21 cellular contexts compared by ENCODE assay signal in the genomic region with DNA sequence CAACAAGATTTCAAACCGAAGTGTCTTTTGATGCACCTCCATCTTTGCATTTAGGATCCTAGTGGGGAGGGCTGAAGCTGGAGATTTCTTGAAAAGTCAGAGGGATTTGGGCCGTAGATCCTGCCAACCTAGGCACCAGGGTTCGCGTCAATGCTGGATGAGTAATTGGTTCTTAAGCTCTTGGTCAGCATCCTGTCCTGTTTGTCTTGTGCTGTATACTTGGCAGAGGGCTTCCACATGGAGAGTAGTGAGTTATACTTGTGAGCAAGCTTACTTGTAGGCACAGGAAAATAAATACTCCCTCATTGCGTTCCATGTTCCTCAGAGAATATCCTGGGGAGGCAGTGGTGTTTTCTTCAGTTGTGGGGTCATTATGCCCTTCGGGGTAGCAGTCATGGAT. TPM values are rescaled to one million over a fixed set of nuclear protein-coding genes. Genes with fewer than 3 reads are reported as not detected.
DNase-seq lines count a peak whose midpoint lies in the region; ATAC-seq and TF ChIP-seq lines count a peak whose summit lies in the region.
"Had no signal": no experiment of that assay in that cellular context is flagged by ENCODE, and none has a peak within 500 bp of the region (broad histone marks: within the 10 kb centered on the region; RNA-seq: fewer than 3 reads in every experiment).

No MANE protein-coding gene starts in this region.

- POLR2A ChIA-PET in activated CD4-positive, alpha-beta T cell treated with anti-CD3 and anti-CD28 coated beads, Interleukin-2, amount 10 ng/mL, durations not matched to agents 7 days and 5 days (lab: Charles Lee), result interaction anchor here (0.6 kb wide), 1 partner anchor 56 kb away, joined by 3 read pairs; no protein-coding TSS in a partner anchor

- ATAC-seq in HG03280 (IDR thresholded peaks at IDR 0.05; ENCODE audit: unreplicated experiment), result no peak
- ATAC-seq in stimulated activated naive B cell treated with anti-CD40 and anti-IgM and Interleukin-4, amounts not matched to agents 10 μg/mL and 1 μg/mL and 100 μg/mL, for 72 hours (replicated peaks), result no peak
- ATAC-seq: activated naive CD4-positive, alpha-beta T cell treated with anti-CD3 and anti-CD28 coated beads, Interleukin-2, amount 50 U/mL, for 72 hours had no signal

- CTCF ChIA-PET in activated CD4-positive, alpha-beta T cell treated with anti-CD3 and anti-CD28 coated beads, Interleukin-2, amount 10 ng/mL, durations not matched to agents 7 days and 5 days (lab: Charles Lee), result interaction anchor here (0.6 to 3.1 kb wide), 5 partner anchors 10 to 803 kb away, joined by 3 to 11 read pairs (median 4); a partner anchor contains a TSS

- no peaks in the 10 kb centered on the region for H3K4me1 Mint-ChIP-seq in activated CD4-positive, alpha-beta T cell treated with anti-CD3 and anti-CD28 coated beads, Interleukin-2, amount 10 ng/mL, durations not matched to agents 7 days and 5 days
- no peaks in the 10 kb centered on the region for H3K4me1 Mint-ChIP-seq in CD14-positive monocyte
- no peaks in the 10 kb centered on the region for H3K4me1 Mint-ChIP-seq in stimulated activated naive B cell treated with anti-CD40 and anti-IgM and Interleukin-4, amounts not matched to agents 10 μg/mL and 1 μg/mL and 100 μg/mL, for 72 hours
- H3K4me1 Mint-ChIP-seq: central memory CD8-positive, alpha-beta T cell; immature natural killer cell; nephron had no signal

- no peak overlapping the region for H3K4me3 ChIP-seq in AG09309 (ENCODE audit: control insufficient read depth, low read depth, low read length)
- no peak overlapping the region for H3K4me3 ChIP-seq in choroid plexus epithelial cell (ENCODE audit: low read depth, low read length)

- intact Hi-C loops in CD14-positive monocyte (cut with micrococcal nuclease), result no loop called here

- peaks cover 33% of the 10 kb centered on the region for H3K27me3 Mint-ChIP-seq in activated CD4-positive, alpha-beta T cell treated with anti-CD3 and anti-CD28 coated beads, Interleukin-2, amount 10 ng/mL, durations not matched to agents 7 days and 5 days
- H3K27me3 Mint-ChIP-seq in CD14-positive monocyte (ENCODE audit: low read depth in 3 of 3), result peaks cover 4 to 7% (median 7%) of the 10 kb centered on the region in 3 donors
- H3K27me3 Mint-ChIP-seq in stimulated activated naive B cell treated with anti-CD40 and anti-IgM and Interleukin-4, amounts not matched to agents 10 μg/mL and 1 μg/mL and 100 μg/mL, for 72 hours, result peaks cover 6 to 18% of the 10 kb centered on the region in 2 donors

- H3K27ac Mint-ChIP-seq in activated CD4-positive, alpha-beta T cell treated with anti-CD3 and anti-CD28 coated beads, Interleukin-2, amount 10 ng/mL, durations not matched to agents 7 days and 5 days, result no peak overlapping the region
- H3K27ac Mint-ChIP-seq in CD14-positive monocyte, result no peak overlapping the region
- no peak overlapping the region for H3K27ac Mint-ChIP-seq in stimulated activated naive B cell treated with anti-CD40 and anti-IgM and Interleukin-4, amounts not matched to agents 10 μg/mL and 1 μg/mL and 100 μg/mL, for 72 hours
- H3K27ac Mint-ChIP-seq: activated CD4-positive, alpha-beta memory T cell treated with anti-CD3 and anti-CD28 coated beads for 36 hours; activated naive CD4-positive, alpha-beta T cell treated with anti-CD3 and anti-CD28 coated beads, Interleukin-2, amount 50 U/mL, for 72 hours; IgD-negative memory B cell; immature natural killer cell; nephron had no signal

- peak; percentile 57 for DNase-seq in AG09309 (ENCODE audit: low read depth)
- DNase-seq in M059J (ENCODE audit: low read depth), result peak; percentile 78
- DNase-seq in choroid plexus epithelial cell (ENCODE audit: low read depth), result peak; percentile 67
- peak; percentile 13 for DNase-seq in kidney glomerular epithelial cell (lab: John Stamatoyannopoulos, UW)
- no peak for DNase-seq in activated CD4-positive, alpha-beta T cell treated with anti-CD3 and anti-CD28 coated beads, Interleukin-2, amount 10 ng/mL, durations not matched to agents 7 days and 5 days
- DNase-seq in CD14-positive monocyte (ENCODE audit: low spot score), result no peak
- DNase-seq in stimulated activated naive B cell treated with anti-CD40 and anti-IgM and Interleukin-4, amounts not matched to agents 10 μg/mL and 1 μg/mL and 100 μg/mL, for 72 hours, result no peak
- DNase-seq: activated CD4-positive, alpha-beta memory T cell treated with anti-CD3 and anti-CD28 coated beads for 36 hours; activated T-cell treated with anti-CD3 and anti-CD28 coated beads, Interleukin-2, amount 50 U/mL, for 48 hours; AML-193; immature natural killer cell; mesendoderm; NCI-H1092; NCI-H2171 treated with DMSO at 0.1 percent for 48 hours; NCI-H774 had no signal

- H3K36me3 Mint-ChIP-seq in activated CD4-positive, alpha-beta T cell treated with anti-CD3 and anti-CD28 coated beads, Interleukin-2, amount 10 ng/mL, durations not matched to agents 7 days and 5 days (ENCODE audit: low read depth), result no peaks in the 10 kb centered on the region
- H3K36me3 Mint-ChIP-seq in CD14-positive monocyte, result no peaks in the 10 kb centered on the region
- no peaks in the 10 kb centered on the region for H3K36me3 Mint-ChIP-seq in stimulated activated naive B cell treated with anti-CD40 and anti-IgM and Interleukin-4, amounts not matched to agents 10 μg/mL and 1 μg/mL and 100 μg/mL, for 72 hours
- H3K36me3 Mint-ChIP-seq: activated CD4-positive, alpha-beta memory T cell treated with anti-CD3 and anti-CD28 coated beads for 36 hours; activated naive CD4-positive, alpha-beta T cell treated with anti-CD3 and anti-CD28 coated beads, Interleukin-2, amount 50 U/mL, for 72 hours; IgD-negative memory B cell; immature natural killer cell had no signal

- TF ChIP-seq CTCF in AG09309 (IDR thresholded peaks at IDR 0.05; ENCODE audit: control insufficient read depth, insufficient read depth, low read depth, low read length, missing control alignments) (no peak), choroid plexus epithelial cell (conservative IDR thresholded peaks at IDR 0.05; ENCODE audit: low read depth, low read length) (no peak), CD14-positive monocyte (IDR thresholded peaks at IDR 0.05) (no peak)

- no peaks in the 10 kb centered on the region for H3K9me3 Mint-ChIP-seq in activated CD4-positive, alpha-beta T cell treated with anti-CD3 and anti-CD28 coated beads, Interleukin-2, amount 10 ng/mL, durations not matched to agents 7 days and 5 days
- H3K9me3 Mint-ChIP-seq in CD14-positive monocyte, result peaks cover 0 to 1% (median 0%) of the 10 kb centered on the region in 7 donors
- H3K9me3 Mint-ChIP-seq in stimulated activated naive B cell treated with anti-CD40 and anti-IgM and Interleukin-4, amounts not matched to agents 10 μg/mL and 1 μg/mL and 100 μg/mL, for 72 hours, result no peaks in the 10 kb centered on the region
- H3K9me3 Mint-ChIP-seq: activated CD4-positive, alpha-beta memory T cell treated with anti-CD3 and anti-CD28 coated beads for 36 hours; activated naive CD4-positive, alpha-beta T cell treated with anti-CD3 and anti-CD28 coated beads, Interleukin-2, amount 50 U/mL, for 72 hours; central memory CD8-positive, alpha-beta T cell; IgD-negative memory B cell; immature natural killer cell; nephron had no signal

- no peak overlapping the region for H3K4me3 Mint-ChIP-seq in activated CD4-positive, alpha-beta T cell treated with anti-CD3 and anti-CD28 coated beads, Interleukin-2, amount 10 ng/mL, durations not matched to agents 7 days and 5 days
- H3K4me3 Mint-ChIP-seq in CD14-positive monocyte, result no peak overlapping the region
- H3K4me3 Mint-ChIP-seq in stimulated activated naive B cell treated with anti-CD40 and anti-IgM and Interleukin-4, amounts not matched to agents 10 μg/mL and 1 μg/mL and 100 μg/mL, for 72 hours, result no peak overlapping the region
- H3K4me3 Mint-ChIP-seq: activated CD4-positive, alpha-beta memory T cell treated with anti-CD3 and anti-CD28 coated beads for 36 hours; central memory CD8-positive, alpha-beta T cell; IgD-negative memory B cell; immature natural killer cell; nephron had no signal

RNA-seq across cellular contexts. Expression of a gene that starts 12.6 kb away (rescaled TPM):
- total RNA-seq in M059J (2014; rRNA removed; shearing (Covaris generic)), result 0.62 TPM in 1 of 2 replicates, not detected in the other
- total RNA-seq in activated CD4-positive, alpha-beta T cell treated with anti-CD3 and anti-CD28 coated beads, Interleukin-2, amount 10 ng/mL, durations not matched to agents 7 days and 5 days, result under 1 TPM in 1 of 2 experiments, not detected in 1; 0.23 TPM
- polyA plus RNA-seq in CD14-positive monocyte, result not detected
- total RNA-seq: RPMI7951 had no signal

RNA-seq across cellular contexts. Expression of a gene that starts 53.9 kb away (rescaled TPM):
- not detected in 2 replicates for total RNA-seq in M059J (2014; rRNA removed; shearing (Covaris generic))
- total RNA-seq in activated CD4-positive, alpha-beta T cell treated with anti-CD3 and anti-CD28 coated beads, Interleukin-2, amount 10 ng/mL, durations not matched to agents 7 days and 5 days, result under 1 TPM; 0.35 to 0.89 TPM
- polyA plus RNA-seq in CD14-positive monocyte, result not detected
- total RNA-seq: RPMI7951 had no signal

Comparison
In these comparisons a context has a peak if more than half of its experiments do, and no peak if none do; other contexts are left out.
1. DNase-seq: peak in AG09309 (single experiment), M059J (single experiment), choroid plexus epithelial cell (single experiment) and kidney glomerular epithelial cell (single experiment); none in activated CD4-positive, alpha-beta T cell treated with anti-CD3 and anti-CD28 coated beads, Interleukin-2, amount 10 ng/mL, durations not matched to agents 7 days and 5 days (single experiment), CD14-positive monocyte (single experiment) and stimulated activated naive B cell treated with anti-CD40 and anti-IgM and Interleukin-4, amounts not matched to agents 10 μg/mL and 1 μg/mL and 100 μg/mL, for 72 hours (single experiment).